ENCODE assay signal across 21 cellular contexts in the genomic region with DNA sequence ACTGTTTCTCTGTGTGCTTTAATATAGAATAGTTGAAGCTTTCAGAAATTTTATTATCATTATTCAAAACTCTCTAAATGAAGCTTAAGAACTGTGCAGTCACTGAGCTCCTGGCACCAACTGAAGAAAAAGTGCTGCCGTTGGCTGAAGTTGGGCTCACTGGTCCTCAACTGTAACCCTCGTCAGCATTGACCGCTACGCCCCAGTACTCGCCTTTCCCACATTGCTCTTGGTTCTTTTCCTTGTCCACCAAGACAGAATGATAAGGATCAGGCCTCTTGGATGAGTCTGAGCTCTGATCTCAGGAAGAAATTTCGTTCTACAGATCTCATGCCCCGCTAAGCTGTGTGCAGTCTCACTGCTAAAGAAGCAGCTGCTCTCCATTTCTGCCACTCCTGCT.
"Had no signal": no experiment of that assay in that cellular context is flagged by ENCODE, and none has a peak within 500 bp of the region (broad histone marks: within the 10 kb centered on the region; RNA-seq: fewer than 3 reads in every experiment).

No MANE protein-coding gene starts in this region.

- H3K9me3 Mint-ChIP-seq: brain; effector memory CD8-positive, alpha-beta T cell; naive B cell; neural crest cell had no signal

- DNase-seq: activated CD8-positive, alpha-beta memory T cell treated with anti-CD3 and anti-CD28 coated beads for 24 hours; activated CD8-positive, alpha-beta memory T cell treated with anti-CD3 and anti-CD28 coated beads, Interleukin-2, amount 50 U/mL, for 48 hours; activated effector memory CD4-positive, alpha-beta T cell treated with Interleukin-2 at 50 U/mL for 16 hours; activated naive CD4-positive, alpha-beta T cell treated with anti-CD3 and anti-CD28 coated beads, Interleukin-2, amount 50 U/mL, for 16 hours; activated T-cell treated with anti-CD3 and anti-CD28 coated beads, Interleukin-2, amount 50 U/mL, for 48 hours; aorta; caudate nucleus; dermis blood vessel endothelial cell; effector memory CD8-positive, alpha-beta T cell; heart left ventricle; lower lobe of right lung; mesendoderm; naive B cell; right cardiac atrium; stimulated activated CD4-positive, alpha-beta T cell treated with anti-CD3 and anti-CD28 coated beads, Interleukin-12 subunit alpha, Interleukin-12 subunit beta, amount 100 ng/mL, for 4 hours; stimulated activated CD4-positive, alpha-beta T cell treated with anti-CD3 and anti-CD28 coated beads, Interleukin-4, amount 100 ng/mL, for 4 hours; stimulated activated naive CD8-positive, alpha-beta T cell treated with anti-CD3 and anti-CD28 coated beads, Interleukin-15, Interleukin-2, amounts not matched to agents 100 U/mL and 50 U/mL, for 24 hours; T-helper 1 cell; T-helper 9 cell had no signal

- H3K27ac ChIP-seq: heart left ventricle, lower lobe of right lung had no signal

- H3K4me1 Mint-ChIP-seq: brain, naive B cell, neural crest cell had no signal

- H3K4me3 ChIP-seq: heart left ventricle, lower lobe of right lung had no signal

- H3K4me3 Mint-ChIP-seq: brain; effector memory CD8-positive, alpha-beta T cell; neural crest cell had no signal

- H3K27ac Mint-ChIP-seq: effector memory CD8-positive, alpha-beta T cell had no signal

- H3K9me3 ChIP-seq: heart left ventricle, lower lobe of right lung had no signal

- ATAC-seq: effector memory CD8-positive, alpha-beta T cell; lower lobe of right lung; stimulated activated naive CD8-positive, alpha-beta T cell treated with anti-CD3 and anti-CD28 coated beads, Interleukin-15, Interleukin-2, amounts not matched to agents 100 U/mL and 50 U/mL, for 24 hours had no signal

- H3K36me3 Mint-ChIP-seq: naive B cell had no signal

- H3K4me1 ChIP-seq: heart left ventricle, lower lobe of right lung had no signal

- H3K27me3 ChIP-seq: heart left ventricle had no signal
